In genomic region chr20:20547221-20547875, GRCh38 we compare ENCODE assay signal across 11 cellular contexts.
DNase-seq lines count a peak whose midpoint lies in the region; ATAC-seq and TF ChIP-seq lines count a peak whose summit lies in the region.
"Had no signal": no experiment of that assay in that cellular context is flagged by ENCODE, and none has a peak within 500 bp of the region (broad histone marks: within the 10 kb centered on the region; RNA-seq: fewer than 3 reads in every experiment).

No MANE protein-coding gene starts in this region.

- H3K4me3 Mint-ChIP-seq in Caco-2 (ENCODE audit: unreplicated experiment): no peak overlapping the region
- H3K4me3 Mint-ChIP-seq in memory B cell: no peak overlapping the region

- no peaks in the 10 kb centered on the region for H3K27me3 ChIP-seq in Caco-2 (replicated peaks; ENCODE audit: control insufficient read depth, insufficient read depth, low read length)
- H3K27me3 ChIP-seq in MG63: no peaks in the 10 kb centered on the region

- DNase-seq in Caco-2 (no peak), HT-29 (ENCODE audit: low spot score) (peak; percentile 12), memory B cell (ENCODE audit: low spot score in 2 of 2) (no peak), mesenteric fat pad (ENCODE audit: low spot score) (no peak), MG63 (no peak)
- DNase-seq in activated effector memory CD4-positive, alpha-beta T cell treated with Interleukin-2 at 50 U/mL for 16 hours: no peak
- DNase-seq in NK-92 treated with Interleukin-12 subunit alpha and Interleukin-12 subunit beta, amount 100 ng/mL, for 24 hours (lab: John Stamatoyannopoulos, UW): no peak
- DNase-seq: activated CD8-positive, alpha-beta memory T cell treated with anti-CD3 and anti-CD28 coated beads for 24 hours; DMS79; hypothalamus had no signal

- CTCF ChIA-PET in Caco-2 (lab: Charles Lee): no interaction called here

- H3K9me3 ChIP-seq in Caco-2 (no peaks in the 10 kb centered on the region), MG63 (no peaks in the 10 kb centered on the region)

- peaks cover 34% of the 10 kb centered on the region for H3K4me1 Mint-ChIP-seq in Caco-2 (ENCODE audit: low read depth, unreplicated experiment)
- H3K4me1 Mint-ChIP-seq in memory B cell: peaks cover 5% of the 10 kb centered on the region

- intact Hi-C loops in Caco-2 (cut with micrococcal nuclease; ENCODE audit: unreplicated experiment): no loop called here

- TF ChIP-seq CTCF in Caco-2 (IDR thresholded peaks at IDR 0.05; ENCODE audit: insufficient read depth in 1 of 2, low read depth in 1 of 2, low read length in 1 of 2, severe bottlenecking in 1 of 2, unreplicated experiment in 1 of 2) (no peak), VCaP (conservative IDR thresholded peaks at IDR 0.05) (no peak)

- H3K27me3 Mint-ChIP-seq in Caco-2 (ENCODE audit: insufficient read depth, unreplicated experiment) (no peaks in the 10 kb centered on the region), memory B cell (no peaks in the 10 kb centered on the region)

- BruUV-seq in Caco-2 (replicated peaks; lab: Mats Ljungman, UMichigan): no TSS peak

- no peak for ATAC-seq in memory B cell (ENCODE audit: low read depth)

- peaks cover 6% of the 10 kb centered on the region for H3K36me3 Mint-ChIP-seq in Caco-2 (ENCODE audit: insufficient read depth, unreplicated experiment)
- H3K36me3 Mint-ChIP-seq in memory B cell: peaks cover 20% of the 10 kb centered on the region

- H3K36me3 ChIP-seq in Caco-2 (ENCODE audit: control insufficient read depth, insufficient read depth, low read length) (no peaks in the 10 kb centered on the region), MG63 (no peaks in the 10 kb centered on the region)

- peak overlapping the region; percentile 93 for H3K27ac ChIP-seq in VCaP

- H3K4me3 ChIP-seq in Caco-2 (ENCODE audit: low read depth, low read length) (no peak overlapping the region), MG63 (no peak overlapping the region)

- H3K27ac Mint-ChIP-seq in Caco-2 (ENCODE audit: unreplicated experiment) (peak overlapping the region; percentile 80), memory B cell (peak overlapping the region; percentile 57)

- H3K4me1 ChIP-seq in Caco-2: peaks cover 57% of the 10 kb centered on the region

- POLR2A ChIA-PET in Caco-2 (lab: Charles Lee): no interaction called here

- H3K9me3 Mint-ChIP-seq in Caco-2 (ENCODE audit: unreplicated experiment) (no peaks in the 10 kb centered on the region), memory B cell (no peaks in the 10 kb centered on the region)
